28 cellular contexts compared by ENCODE assay signal in the genomic region with DNA sequence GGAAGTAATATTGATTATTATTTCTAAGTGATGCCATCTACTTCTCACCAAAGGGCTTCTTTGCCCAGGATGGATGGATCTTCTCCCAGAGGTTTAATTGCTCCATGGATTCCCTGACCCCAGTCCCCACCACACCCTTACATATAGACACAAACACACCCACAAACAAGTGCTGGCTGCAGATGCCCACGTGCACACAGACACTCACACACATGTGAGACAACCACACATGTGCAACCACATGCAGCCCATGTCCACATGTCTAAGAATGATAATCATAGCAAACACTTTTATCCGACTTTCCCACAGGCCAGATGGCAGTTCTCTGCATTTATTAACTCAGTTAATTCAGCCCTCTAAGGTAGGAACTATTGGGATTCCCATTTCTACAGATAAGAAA.
"Had no signal": no experiment of that assay in that cellular context is flagged by ENCODE, and none has a peak within 500 bp of the region (broad histone marks: within the 10 kb centered on the region; RNA-seq: fewer than 3 reads in every experiment).

No MANE protein-coding gene starts in this region.

- H3K4me3 ChIP-seq: colonic mucosa, coronary artery, dorsolateral prefrontal cortex, esophagus muscularis mucosa, esophagus squamous epithelium, gastrocnemius medialis, gastroesophageal sphincter, heart left ventricle, heart right ventricle had no signal

- H3K9me3 ChIP-seq: colonic mucosa, esophagus muscularis mucosa, esophagus squamous epithelium, gastrocnemius medialis, gastroesophageal sphincter, heart left ventricle, heart right ventricle had no signal

- FAIRE-seq: colon, endometrium, frontal cortex had no signal

- H3K27ac ChIP-seq: colonic mucosa, coronary artery, dorsolateral prefrontal cortex, epithelial cell of prostate, esophagus muscularis mucosa, esophagus squamous epithelium, foreskin keratinocyte, gastrocnemius medialis, gastroesophageal sphincter, heart left ventricle, heart right ventricle had no signal

- H3K27ac Mint-ChIP-seq: dendritic cell treated with granulocyte-macrophage colony-stimulating factor and Interleukin-4, amounts not matched to agents 40 ng/mL and 50 ng/mL, for 4 days; effector memory CD8-positive, alpha-beta T cell; endodermal cell had no signal

- H3K9me3 Mint-ChIP-seq: dendritic cell treated with granulocyte-macrophage colony-stimulating factor and Interleukin-4, amounts not matched to agents 40 ng/mL and 50 ng/mL, for 4 days; effector memory CD8-positive, alpha-beta T cell; endodermal cell had no signal

- H3K4me1 ChIP-seq: colonic mucosa, foreskin keratinocyte had no signal

- H3K4me3 Mint-ChIP-seq: dendritic cell treated with granulocyte-macrophage colony-stimulating factor and Interleukin-4, amounts not matched to agents 40 ng/mL and 50 ng/mL, for 4 days; effector memory CD8-positive, alpha-beta T cell; endodermal cell had no signal

- H3K4me1 Mint-ChIP-seq: endodermal cell had no signal

- DNase-seq: colonic mucosa; cortex of kidney; dermis blood vessel endothelial cell; dorsolateral prefrontal cortex; effector CD4-positive, alpha-beta T cell; effector CD8-positive, alpha-beta T cell; effector memory CD4-positive, alpha-beta T cell; effector memory CD8-positive, alpha-beta T cell; endodermal cell; erythroblast; esophagus squamous epithelium; foreskin fibroblast; foreskin keratinocyte; foreskin melanocyte; gastrocnemius medialis; glutamatergic neuron; head of caudate nucleus; heart left ventricle; heart right ventricle had no signal

- ATAC-seq: effector memory CD8-positive, alpha-beta T cell; esophagus mucosa; foreskin keratinocyte; gastrocnemius medialis; gastroesophageal sphincter; heart left ventricle had no signal

- H3K27me3 ChIP-seq: colonic mucosa, foreskin keratinocyte, gastrocnemius medialis had no signal

- H3K36me3 ChIP-seq: colonic mucosa, esophagus muscularis mucosa, esophagus squamous epithelium, gastrocnemius medialis, gastroesophageal sphincter, heart left ventricle, heart right ventricle had no signal
